Comparison of ENCODE assay signal across 21 cellular contexts in the genomic region with DNA sequence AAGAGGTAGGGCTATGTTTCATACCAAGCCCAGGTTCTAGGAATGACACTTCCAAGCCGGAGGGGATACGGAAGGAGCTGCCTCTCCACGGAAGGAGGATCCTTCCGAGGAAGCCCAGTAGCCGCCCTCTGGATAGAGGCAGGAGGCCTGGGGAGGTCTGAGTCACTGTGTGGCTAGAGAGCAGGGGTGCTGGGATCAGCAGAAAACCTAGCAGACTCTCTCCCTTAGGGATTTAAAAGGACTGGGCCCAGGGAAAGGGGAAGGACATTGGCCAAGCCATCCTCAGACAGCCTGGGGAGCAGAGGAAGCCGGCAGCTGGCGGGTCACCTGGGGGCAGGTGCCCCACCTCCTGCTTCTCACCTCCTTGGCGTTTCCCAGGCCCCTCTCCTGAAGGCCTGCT. TPM values are rescaled to one million over a fixed set of nuclear protein-coding genes. Genes with fewer than 3 reads are reported as not detected.
A peak's percentile ranks its signal among the peaks of the same experiment; 100 is the strongest.
DNase-seq lines count a peak whose midpoint lies in the region; ATAC-seq and TF ChIP-seq lines count a peak whose summit lies in the region.
"Had no signal": no experiment of that assay in that cellular context is flagged by ENCODE, and none has a peak within 500 bp of the region (broad histone marks: within the 10 kb centered on the region; RNA-seq: fewer than 3 reads in every experiment).

No MANE protein-coding gene starts in this region.

- H4K20me1 ChIP-seq in IMR-90 (ENCODE audit: insufficient read depth, low read length) = no peaks in the 10 kb centered on the region

- no peaks in the 10 kb centered on the region for H3K79me1 ChIP-seq in IMR-90 (ENCODE audit: low read depth in 1 of 2, low read length in 2 of 2)

- H2BK15ac ChIP-seq in IMR-90 (ENCODE audit: low read depth, low read length) = no peak overlapping the region; the same call in 1 of the 3 replicates

- in situ Hi-C loops in IMR-90 (cut with MboI; ENCODE audit: low sequenced_read_pairs) = no loop called here
- in situ Hi-C loops in astrocyte of the spinal cord (cut with HindIII; ENCODE audit: low sequenced_read_pairs) = no loop called here

- no peak overlapping the region for H4K91ac ChIP-seq in IMR-90 (ENCODE audit: insufficient read depth, low read depth, low read length)

- H3K4ac ChIP-seq in IMR-90 (ENCODE audit: low read depth, low read length) = no peak overlapping the region; the same call in 1 of the 2 replicates

- DNase-seq in AG08396 (ENCODE audit: low spot score) (peak; percentile 35), IMR-90 (peak; percentile 58), astrocyte of the spinal cord (ENCODE audit: low read depth, low spot score) (peak; percentile 75), kidney tubule cell (ENCODE audit: low spot score) (peak; percentile 43), foreskin melanocyte (no peak), testis (no peak), NCI-H774 (lab: John Stamatoyannopoulos, UW) (no peak)
- DNase-seq: activated naive CD4-positive, alpha-beta T cell treated with anti-CD3 and anti-CD28 coated beads, Interleukin-2, amount 50 U/mL, for 16 hours; esophagus squamous epithelium; GDM1; GOT3; hippocampal formation; left cardiac atrium; midbrain; NCI-H1105; Peyer's patch; sigmoid colon had no signal

- H2BK20ac ChIP-seq in IMR-90 (ENCODE audit: low read depth, low read length) = no peak overlapping the region

- H2AFZ ChIP-seq in IMR-90 (replicated peaks; ENCODE audit: low read length, poor library complexity) = peak overlapping the region; percentile 76
- H2AFZ ChIP-seq: neural progenitor cell had no signal

- no peak overlapping the region for H3K4me2 ChIP-seq in IMR-90 (ENCODE audit: low read depth, low read length)
- H3K4me2 ChIP-seq: KMS-11, neural progenitor cell had no signal

- H3K4me1 ChIP-seq in IMR-90 (ENCODE audit: control insufficient read depth, insufficient read depth, low read length) (no peaks in the 10 kb centered on the region), testis (no peaks in the 10 kb centered on the region)
- H3K4me1 ChIP-seq: neural progenitor cell, Peyer's patch, sigmoid colon had no signal

- H3K27ac ChIP-seq in IMR-90 (ENCODE audit: insufficient read depth, low read length) (no peak overlapping the region), testis (no peak overlapping the region)
- H3K27ac ChIP-seq: cardiac muscle cell, esophagus squamous epithelium, KMS-11, neural progenitor cell, Peyer's patch, sigmoid colon had no signal

- CTCF ChIA-PET in IMR-90 (lab: Yijun Ruan, JAX) = no interaction called here

- intact Hi-C loops in IMR-90 (cut with micrococcal nuclease) = no loop called here
- intact Hi-C loops in testis (cut with DNase I; ENCODE audit: low total_unique reads) = no loop called here

- H2BK120ac ChIP-seq in IMR-90 (ENCODE audit: low read depth, low read length) = no peak overlapping the region

- H3K23ac ChIP-seq in IMR-90 (ENCODE audit: low read depth, low read length) = no peak overlapping the region

- H4K8ac ChIP-seq in IMR-90 (ENCODE audit: low read depth in 2 of 2, low read length in 2 of 2) = no peak overlapping the region

- 0 out of 2 replicates have a peak, but pooled peaks cover 5% of the 10 kb centered on the region for H3K9me1 ChIP-seq in IMR-90 (ENCODE audit: insufficient read depth, low read length)

- WGBS in IMR-90 (ENCODE audit: extremely low coverage in 2 of 2, insufficient read length in 1 of 2), 2 experiments = no CpG with 5 or more reads among the region's 8 CpGs
- WGBS in testis, 2 donors = 55 to 57% methylated on average over 7 to 8 of the region's 8 CpGs

- TF ChIP-seq POLR2A in IMR-90 (IDR thresholded peaks at IDR 0.05; ENCODE audit: low read depth, low read length) (no peak), testis (IDR thresholded peaks at IDR 0.05) (no peak)

- no peak overlapping the region for H2AK9ac ChIP-seq in IMR-90 (replicated peaks; ENCODE audit: low read depth, low read length, poor library complexity)

- H3K14ac ChIP-seq in IMR-90 (replicated peaks; ENCODE audit: low read depth, low read length) = no peak overlapping the region

- TF ChIP-seq CTCF in IMR-90 (conservative IDR thresholded peaks at IDR 0.05; ENCODE audit: low read depth, low read length) (no peak), astrocyte of the spinal cord (IDR thresholded peaks at IDR 0.05; ENCODE audit: low read depth, low read length) (no peak), testis (IDR thresholded peaks at IDR 0.05) (no peak)

- no peak overlapping the region for H4K5ac ChIP-seq in IMR-90 (ENCODE audit: low read depth, low read length)

- POLR2A ChIA-PET in IMR-90 (lab: Charles Lee; ENCODE audit: unreplicated experiment) = interaction anchor here (0.6 kb wide), 1 partner anchor 635 kb away, joined by 4 read pairs; no protein-coding TSS in a partner anchor

- no peak overlapping the region for H2AK5ac ChIP-seq in IMR-90 (ENCODE audit: low read depth, low read length)

- dilution Hi-C loops in IMR-90 (cut with HindIII; ENCODE audit: low sequenced_read_pairs, unreplicated experiment) = loop anchor here (25.0 kb wide), 1 partner anchor 167 kb away; no protein-coding TSS in a partner anchor

- H2BK5ac ChIP-seq in IMR-90 (ENCODE audit: low read depth, low read length, poor library complexity, severe bottlenecking) = no peak overlapping the region

- H3K4me3 ChIP-seq in IMR-90 (ENCODE audit: insufficient read depth, low read depth, low read length) (no peak overlapping the region), astrocyte of the spinal cord (ENCODE audit: low read depth, low read length) (no peak overlapping the region), testis (no peak overlapping the region)
- H3K4me3 ChIP-seq: cardiac muscle cell, esophagus squamous epithelium, neural progenitor cell, Peyer's patch, sigmoid colon had no signal

- TF ChIP-seq RAD21 in IMR-90 (IDR thresholded peaks at IDR 0.05; ENCODE audit: low read length) = no peak

- ATAC-seq in IMR-90 (ENCODE audit: low read depth) (peak; percentile 73), GM21515 (IDR thresholded peaks at IDR 0.05; ENCODE audit: unreplicated experiment) (no peak)
- ATAC-seq: left cardiac atrium had no signal

- no peaks in the 10 kb centered on the region for H3K27me3 ChIP-seq in IMR-90 (ENCODE audit: control insufficient read depth, insufficient read depth, low read length)
- no peaks in the 10 kb centered on the region for H3K27me3 ChIP-seq in testis
- H3K27me3 ChIP-seq: cardiac muscle cell, esophagus squamous epithelium, neural progenitor cell, Peyer's patch, sigmoid colon had no signal

- H3K56ac ChIP-seq in IMR-90 (ENCODE audit: extremely low read depth, insufficient read depth, low read length) = no peak overlapping the region

- H3K9ac ChIP-seq in IMR-90 (ENCODE audit: low read depth, low read length) = no peak overlapping the region
- H3K9ac ChIP-seq: KMS-11, neural progenitor cell had no signal

- H3K36me3 ChIP-seq in IMR-90 (ENCODE audit: control insufficient read depth, insufficient read depth, low read length) (no peaks in the 10 kb centered on the region), testis (ENCODE audit: low read depth, missing control alignments) (no peaks in the 10 kb centered on the region)
- H3K36me3 ChIP-seq: cardiac muscle cell, esophagus squamous epithelium, neural progenitor cell, Peyer's patch, sigmoid colon had no signal

- no TSS peak for BruUV-seq in IMR-90 (replicated peaks; lab: Mats Ljungman, UMichigan)

- H3K9me3 ChIP-seq in IMR-90 (ENCODE audit: control insufficient read depth, insufficient read depth, low read length) (peaks cover 5% of the 10 kb centered on the region), testis (no peaks in the 10 kb centered on the region)
- H3K9me3 ChIP-seq: Peyer's patch, sigmoid colon had no signal

- H3K18ac ChIP-seq in IMR-90 (ENCODE audit: low read depth, low read length) = no peak overlapping the region

TF ChIP-seq in IMR-90, 13 proteins besides CTCF, POLR2A, EP300 and RAD21:
- TF ChIP-seq MAFK (IDR thresholded peaks at IDR 0.05; ENCODE audit: low read depth, low read length) = peak; percentile 70
- no peak for TF ChIP-seq MXI1 (IDR thresholded peaks at IDR 0.05; ENCODE audit: borderline replicate concordance, low read depth, low read length)

RNA-seq across cellular contexts. Expression of gene NFATC2, which starts 36.6 kb away (rescaled TPM):
- total RNA-seq in IMR-90 (2012; rRNA removed) (0.18 and 0.28 TPM in 2 replicates), testis (1 to 10 TPM; 5.4 to 6.5 TPM)
- polyA plus RNA-seq in IMR-90 (2012; rRNA removed) (0.38 and 0.44 TPM in 2 replicates), testis (ENCODE audit: insufficient read depth, low read depth, low replicate concordance) (7.5 TPM)
- polyA plus RNA-seq in IMR-90 (2012; cell fraction: cytosol; rRNA removed) = 0.16 and 0.22 TPM in 2 replicates
- 0.70 and 0.74 TPM in 2 replicates for polyA plus RNA-seq in IMR-90 (2012; cell fraction: nucleus; rRNA removed; ENCODE audit: low replicate concordance)

Comparison
In these comparisons a context has a peak if more than half of its experiments do, and no peak if none do; other contexts are left out.
1. DNase-seq: peak in AG08396 (single experiment), IMR-90 (single experiment), astrocyte of the spinal cord (single experiment) and kidney tubule cell (single experiment); none in foreskin melanocyte (single experiment), testis (single experiment) and NCI-H774 (single experiment).